21 cellular contexts compared by ENCODE assay signal in the genomic region with DNA sequence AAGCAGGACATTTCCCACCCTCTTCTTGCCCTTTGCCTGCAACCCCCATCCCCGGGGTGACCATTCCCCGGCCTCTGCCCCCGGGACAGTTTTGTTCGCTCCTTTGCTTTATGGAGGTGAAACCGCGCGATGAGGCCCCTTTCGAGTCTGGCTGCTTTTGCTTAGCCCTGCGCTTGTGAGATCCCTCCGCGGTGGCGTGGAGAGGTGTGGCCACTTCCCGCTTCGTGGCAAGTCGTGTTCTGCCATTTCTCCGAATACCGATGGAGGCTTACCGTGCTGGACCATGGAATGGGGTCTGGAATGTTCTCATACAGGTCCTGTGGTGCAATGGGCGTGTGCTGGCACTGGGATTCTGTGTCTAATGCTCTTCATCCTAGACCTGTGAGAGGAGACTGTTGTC.
DNase-seq lines count a peak whose midpoint lies in the region; ATAC-seq lines count a peak whose summit lies in the region.
"Had no signal": no experiment of that assay in that cellular context is flagged by ENCODE, and none has a peak within 500 bp of the region (broad histone marks: within the 10 kb centered on the region; RNA-seq: fewer than 3 reads in every experiment).

No MANE protein-coding gene starts in this region.

- H3K79me2 ChIP-seq in trophoblast cell (ENCODE audit: control insufficient read depth, insufficient read depth, low read length, poor library complexity): no peaks in the 10 kb centered on the region

- H4K91ac ChIP-seq in trophoblast cell (ENCODE audit: low read depth, low read length): no peak overlapping the region

- no peak overlapping the region for H4K8ac ChIP-seq in trophoblast cell (ENCODE audit: low read depth, low read length)

- H3K4ac ChIP-seq in trophoblast cell (ENCODE audit: low read depth, low read length): no peak overlapping the region

- no peaks in the 10 kb centered on the region for H3K36me3 ChIP-seq in trophoblast cell (ENCODE audit: control insufficient read depth in 1 of 2, insufficient read depth in 2 of 2, low read length in 2 of 2)
- H3K36me3 ChIP-seq: BLaER1 treated with 17β-estradiol and CSF1 and Interleukin-3, amounts not matched to agents 10 nM and 100 nM; MG63 had no signal

- no peak overlapping the region for H3K18ac ChIP-seq in trophoblast cell (ENCODE audit: low read length)

- no peak for ATAC-seq in Right ventricle myocardium inferior
- ATAC-seq in HG03432 (IDR thresholded peaks at IDR 0.05; ENCODE audit: unreplicated experiment): no peak
- ATAC-seq in HG03439 (IDR thresholded peaks at IDR 0.05; ENCODE audit: unreplicated experiment): no peak

- H2BK12ac ChIP-seq in trophoblast cell (ENCODE audit: low read length): no peak overlapping the region

- H2AK5ac ChIP-seq in trophoblast cell (ENCODE audit: low read length): no peak overlapping the region

- no peak overlapping the region for H3K9ac ChIP-seq in trophoblast cell (ENCODE audit: low read length)

- no peak overlapping the region for H4K12ac ChIP-seq in trophoblast cell (ENCODE audit: low read depth, low read length)

- no peak overlapping the region for H2BK120ac ChIP-seq in trophoblast cell (ENCODE audit: insufficient read depth, low read length, poor library complexity)

- no peak overlapping the region for H2BK5ac ChIP-seq in trophoblast cell (ENCODE audit: low read depth, low read length, poor library complexity)

- no peak overlapping the region for H3K27ac ChIP-seq in trophoblast cell (ENCODE audit: low read depth, low read length)
- H3K27ac ChIP-seq: 22Rv1; BLaER1 treated with 17β-estradiol and CSF1 and Interleukin-3, amounts not matched to agents 10 nM and 100 nM had no signal

- H3K27me3 ChIP-seq in trophoblast cell (ENCODE audit: insufficient read depth, low read length): no peaks in the 10 kb centered on the region
- H3K27me3 ChIP-seq: MG63 had no signal

- WGBS in trophoblast cell (ENCODE audit: extremely low coverage, insufficient coverage, insufficient read length): no CpG with 5 or more reads among the region's 19 CpGs

- no peak overlapping the region for H3K4me2 ChIP-seq in trophoblast cell (ENCODE audit: low read length)

- H2AFZ ChIP-seq in trophoblast cell (ENCODE audit: insufficient read depth, low read length, poor library complexity): no peak overlapping the region

- H3K4me1 ChIP-seq in trophoblast cell (ENCODE audit: control insufficient read depth in 1 of 2, insufficient read depth in 2 of 2, low read length in 2 of 2): peaks cover 3 to 17% of the 10 kb centered on the region in 2 experiments
- H3K4me1 ChIP-seq: Caco-2 had no signal

- peak; percentile 63 for DNase-seq in Right ventricle myocardium inferior (ENCODE audit: missing footprints)
- DNase-seq in cardiac septum (ENCODE audit: low spot score): no peak
- peak; percentile 14 for DNase-seq in epidermal melanocyte (ENCODE audit: insufficient read length, low spot score)
- DNase-seq in trophoblast cell: peak; percentile 95 to 99
- no peak for DNase-seq in G401 (ENCODE audit: low spot score)
- no peak for DNase-seq in T1000 (lab: John Stamatoyannopoulos, UW)
- DNase-seq: ACHN; CD4-positive, alpha-beta memory T cell; DMS 273 treated with DMSO at 0.1 percent for 48 hours; DMS79 treated with DMSO at 0.1 percent for 48 hours; MG63; NCI-H1694 treated with DMSO at 0.1 percent for 48 hours; NCI-H2081 treated with DMSO at 0.1 percent for 48 hours; NCI-H446; NCI-H526; SHP77 had no signal

- no peaks in the 10 kb centered on the region for H3K79me1 ChIP-seq in trophoblast cell (ENCODE audit: low read length)

- in situ Hi-C loops in G401 (cut with HindIII; ENCODE audit: low sequenced_read_pairs): no loop called here

- no peak overlapping the region for H3K4me3 ChIP-seq in trophoblast cell (ENCODE audit: low read depth, low read length)
- H3K4me3 ChIP-seq: BLaER1 treated with 17β-estradiol and CSF1 and Interleukin-3, amounts not matched to agents 10 nM and 100 nM; MG63 had no signal

- intact Hi-C loops in Right ventricle myocardium inferior (cut with DNase I): no loop called here
- intact Hi-C loops in cardiac septum (cut with DNase I): no loop called here

- no peak overlapping the region for H3K14ac ChIP-seq in trophoblast cell (ENCODE audit: low read length)

- no peak overlapping the region for H3K23ac ChIP-seq in trophoblast cell (ENCODE audit: low read length)

- H3K9me3 ChIP-seq in trophoblast cell (ENCODE audit: insufficient read depth, low read depth, low read length): peaks cover 3% of the 10 kb centered on the region
- H3K9me3 ChIP-seq: BLaER1 treated with 17β-estradiol and CSF1 and Interleukin-3, amounts not matched to agents 10 nM and 100 nM; Caco-2; MG63 had no signal

Comparison
In these comparisons a context has a peak if more than half of its experiments do, and no peak if none do; other contexts are left out.
1. DNase-seq: peak in Right ventricle myocardium inferior (single experiment), epidermal melanocyte (single experiment) and trophoblast cell (2 of 2); none in cardiac septum (single experiment), G401 (single experiment) and T1000 (single experiment).